In the genomic region with DNA sequence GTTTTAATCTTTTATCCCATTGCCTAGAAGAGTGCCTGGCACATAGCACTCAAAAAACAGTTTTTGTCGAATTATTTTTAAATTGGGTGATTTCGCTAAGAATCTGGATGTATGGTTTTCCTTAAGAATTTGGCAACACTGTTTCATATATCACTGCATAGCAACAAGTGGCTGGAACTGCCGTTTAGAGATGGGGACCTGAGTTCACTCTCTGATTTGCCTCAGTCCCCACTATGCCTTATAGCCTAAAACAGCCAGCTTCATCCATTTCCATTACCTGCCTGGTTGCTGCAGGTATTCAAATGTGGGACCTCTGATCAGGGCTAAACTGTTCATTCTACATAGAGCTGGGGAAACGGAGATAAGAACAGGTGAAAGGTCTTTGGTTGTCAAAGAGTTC, we compare ENCODE assay signal across 26 cellular contexts. TPM values are rescaled to one million over a fixed set of nuclear protein-coding genes. Genes with fewer than 3 reads are reported as not detected.
DNase-seq lines count a peak whose midpoint lies in the region; TF ChIP-seq lines count a peak whose summit lies in the region.
"Had no signal": no experiment of that assay in that cellular context is flagged by ENCODE, and none has a peak within 500 bp of the region (broad histone marks: within the 10 kb centered on the region; RNA-seq: fewer than 3 reads in every experiment).

No MANE protein-coding gene starts in this region.

- H3K79me2 ChIP-seq in GM23248 (ENCODE audit: insufficient read depth) (peaks cover 65% of the 10 kb centered on the region), hepatocyte (peaks cover 71% of the 10 kb centered on the region), smooth muscle cell (ENCODE audit: low read depth) (peaks cover 33% of the 10 kb centered on the region)

- no peak for TF ChIP-seq CTCF in ascending aorta (IDR thresholded peaks at IDR 0.05)
- no peak for TF ChIP-seq CTCF in hepatocyte (IDR thresholded peaks at IDR 0.05; ENCODE audit: poor library complexity)
- no peak for TF ChIP-seq CTCF in smooth muscle cell (IDR thresholded peaks at IDR 0.05; ENCODE audit: borderline replicate concordance, insufficient read depth, poor library complexity, severe bottlenecking)

- DNase-seq in GM23248 (no peak), ascending aorta (ENCODE audit: low spot score in 2 of 2) (no peak), hepatocyte (ENCODE audit: low spot score) (no peak), smooth muscle cell (lab: John Stamatoyannopoulos, UW; ENCODE audit: unreplicated experiment) (no peak), posterior vena cava (ENCODE audit: low spot score) (no peak), anterior cingulate cortex (lab: John Stamatoyannopoulos, UW) (no peak)
- DNase-seq in activated naive CD4-positive, alpha-beta T cell treated with Interleukin-2 at 50 U/mL for 16 hours: no peak
- DNase-seq: activated CD4-positive, alpha-beta T cell treated with anti-CD3 and anti-CD28 coated beads, Interleukin-2, amount 50 U/mL, for 1 hour; activated CD8-positive, alpha-beta memory T cell treated with anti-CD3 and anti-CD28 coated beads, Interleukin-2, amount 50 U/mL, for 4 hours; amniotic stem cell; central memory CD4-positive, alpha-beta T cell; dorsolateral prefrontal cortex; left cardiac atrium; MV-4-11; NCI-H187; NCI-H2227 treated with DMSO at 0.1 percent for 48 hours; NCI-H774; SHP77 treated with DMSO at 0.1 percent for 48 hours; stimulated activated CD4-positive, alpha-beta T cell treated with anti-CD3 and anti-CD28 coated beads, Interleukin-12 subunit alpha, Interleukin-12 subunit beta, amount 100 ng/mL, for 4 hours; T-cell; testis had no signal

- no peaks in the 10 kb centered on the region for H4K20me1 ChIP-seq in GM23248 (ENCODE audit: insufficient read depth)
- H4K20me1 ChIP-seq in hepatocyte (ENCODE audit: insufficient read depth, poor library complexity, severe bottlenecking): peaks cover 15% of the 10 kb centered on the region
- peaks cover 16% of the 10 kb centered on the region for H4K20me1 ChIP-seq in smooth muscle cell (ENCODE audit: low read depth)

- H3K27ac ChIP-seq in GM23248 (no peak overlapping the region), ascending aorta (no peak overlapping the region), hepatocyte (no peak overlapping the region), smooth muscle cell (ENCODE audit: low read depth) (no peak overlapping the region)
- H3K27ac ChIP-seq: KMS-11, neural progenitor cell, testis had no signal

- H3K4me3 ChIP-seq in GM23248: peak overlapping the region; percentile 87; the same call in 1 of the 2 replicates
- H3K4me3 ChIP-seq in ascending aorta: peak overlapping the region; percentile 81 to 85
- H3K4me3 ChIP-seq in hepatocyte: peak overlapping the region; percentile 95
- H3K4me3 ChIP-seq in smooth muscle cell: peak overlapping the region; percentile 95
- H3K4me3 ChIP-seq: testis had no signal

- H3K9me2 ChIP-seq in GM23248 (ENCODE audit: insufficient read depth) (no peaks in the 10 kb centered on the region), hepatocyte (replicated peaks; ENCODE audit: insufficient read depth) (no peaks in the 10 kb centered on the region)

- H2AFZ ChIP-seq in GM23248 (no peak overlapping the region), hepatocyte (no peak overlapping the region), smooth muscle cell (ENCODE audit: low read depth) (no peak overlapping the region)
- H2AFZ ChIP-seq: neural progenitor cell had no signal

- H3F3A ChIP-seq in GM23248 (ENCODE audit: insufficient read depth) (peaks cover 31% of the 10 kb centered on the region), smooth muscle cell (ENCODE audit: low read depth) (peaks cover 7% of the 10 kb centered on the region)

- in situ Hi-C loops in GM23248 (cut with MboI): no loop called here

- H3K36me3 ChIP-seq in GM23248 (ENCODE audit: low read depth) (no peaks in the 10 kb centered on the region), ascending aorta (no peaks in the 10 kb centered on the region), hepatocyte (replicated peaks; ENCODE audit: insufficient read depth, low read depth) (no peaks in the 10 kb centered on the region), smooth muscle cell (ENCODE audit: low read depth) (no peaks in the 10 kb centered on the region)
- H3K36me3 ChIP-seq: neural progenitor cell had no signal

- H3K4me2 ChIP-seq in GM23248 (ENCODE audit: unreplicated experiment): peak overlapping the region; percentile 95
- H3K4me2 ChIP-seq in hepatocyte: peak overlapping the region; percentile 94
- H3K4me2 ChIP-seq in smooth muscle cell: peak overlapping the region; percentile 88
- H3K4me2 ChIP-seq: KMS-11 had no signal

- peaks cover 28% of the 10 kb centered on the region for H3K4me1 ChIP-seq in GM23248 (ENCODE audit: insufficient read depth)
- peaks cover 10 to 25% of the 10 kb centered on the region in 2 donors for H3K4me1 ChIP-seq in ascending aorta
- H3K4me1 ChIP-seq in hepatocyte (ENCODE audit: insufficient read depth): peaks cover 14% of the 10 kb centered on the region
- peaks cover 13% of the 10 kb centered on the region for H3K4me1 ChIP-seq in smooth muscle cell (ENCODE audit: low read depth)
- H3K4me1 ChIP-seq: neural progenitor cell had no signal

- intact Hi-C loops in ascending aorta (cut with DNase I) (no loop called here), posterior vena cava (cut with DNase I) (loop anchor here in 1 of 2 donors (5.0 to 10.0 kb wide), 2 partner anchors 183 to 204 kb away; a partner anchor contains a TSS)

- H3K9ac ChIP-seq in GM23248 (no peak overlapping the region), smooth muscle cell (ENCODE audit: low read depth) (no peak overlapping the region)
- H3K9ac ChIP-seq: KMS-11, neural progenitor cell had no signal

- 75 to 81% methylated on average over 4 of the region's 4 CpGs for WGBS in GM23248 (ENCODE audit: low coverage in 1 of 2, low lambda C conversion rate in 2 of 2, missing lambda C conversion rate in 2 of 2), 2 experiments
- WGBS in hepatocyte (ENCODE audit: low lambda C conversion rate, missing lambda C conversion rate): 80% methylated on average over 4 of the region's 4 CpGs
- 94% methylated on average over 4 of the region's 4 CpGs for WGBS in smooth muscle cell (ENCODE audit: low lambda C conversion rate)

- H3K9me3 ChIP-seq in GM23248 (ENCODE audit: low read depth): no peaks in the 10 kb centered on the region
- no peaks in the 10 kb centered on the region for H3K9me3 ChIP-seq in ascending aorta
- no peaks in the 10 kb centered on the region for H3K9me3 ChIP-seq in hepatocyte (ENCODE audit: low read depth)
- no peaks in the 10 kb centered on the region for H3K9me3 ChIP-seq in smooth muscle cell (replicated peaks; ENCODE audit: low read depth)
- H3K9me3 ChIP-seq: testis had no signal

- H3K27me3 ChIP-seq in GM23248 (replicated peaks; ENCODE audit: insufficient read depth) (no peaks in the 10 kb centered on the region), ascending aorta (no peaks in the 10 kb centered on the region), hepatocyte (no peaks in the 10 kb centered on the region), smooth muscle cell (ENCODE audit: low read depth) (no peaks in the 10 kb centered on the region)
- H3K27me3 ChIP-seq: dorsolateral prefrontal cortex, testis had no signal

RNA-seq across cellular contexts. Expression of a gene that starts 1.8 kb away (rescaled TPM):
- total RNA-seq in GM23248 (2014; rRNA removed; shearing (Covaris generic)): 14.5 and 17.4 TPM in 2 replicates
- 83.0 and 92.9 TPM in 2 replicates for polyA plus RNA-seq in GM23248 (2016; fragmentation: Nextera tagmentation; extraction: Ambion mirVana)
- total RNA-seq in ascending aorta: 56.6 TPM
- 30.1 and 35.6 TPM in 2 replicates for total RNA-seq in hepatocyte
- polyA plus RNA-seq in hepatocyte: 79.7 and 89.5 TPM in 2 replicates
- total RNA-seq in smooth muscle cell: 16.1 and 19.0 TPM in 2 replicates
- polyA plus RNA-seq in smooth muscle cell: 55.8 and 57.9 TPM in 2 replicates
- total RNA-seq in posterior vena cava: 10 to 100 TPM; 56.4 to 63.2 TPM

RNA-seq across cellular contexts. Expression of a gene that starts 45.9 kb away (rescaled TPM):
- total RNA-seq in GM23248 (2014; rRNA removed; shearing (Covaris generic)): 5.0 and 6.4 TPM in 2 replicates
- polyA plus RNA-seq in GM23248 (2016; fragmentation: Nextera tagmentation; extraction: Ambion mirVana) (5.1 and 5.6 TPM in 2 replicates), hepatocyte (0.66 and 0.85 TPM in 2 replicates), smooth muscle cell (0.78 and 1.6 TPM in 2 replicates)
- total RNA-seq in ascending aorta (6.7 TPM), hepatocyte (4.0 and 4.1 TPM in 2 replicates), smooth muscle cell (3.0 and 5.2 TPM in 2 replicates), posterior vena cava (1 to 10 TPM; 4.5 to 4.9 TPM)

RNA-seq across cellular contexts. Expression of a gene that starts 46.3 kb away (rescaled TPM):
- not detected in 2 replicates for total RNA-seq in GM23248 (2014; rRNA removed; shearing (Covaris generic))
- polyA plus RNA-seq in GM23248 (2016; fragmentation: Nextera tagmentation; extraction: Ambion mirVana): not detected in 2 replicates
- not detected for total RNA-seq in ascending aorta
- total RNA-seq in hepatocyte: not detected in 2 replicates
- not detected in 2 replicates for polyA plus RNA-seq in hepatocyte
- total RNA-seq in smooth muscle cell: not detected in 2 replicates
- polyA plus RNA-seq in smooth muscle cell: 0.82 TPM in 1 of 2 replicates, not detected in the other
- not detected for total RNA-seq in posterior vena cava
- total RNA-seq: activated T-helper 2 cell treated with anti-CD3 and anti-CD28 coated beads, Interferon-gamma antibody, Interleukin-2, Interleukin-4, amounts not matched to agents 10 μg/mL and 5 μg/mL and 100 μg/mL, durations not matched to agents 14 hours and 24 hours and 36 hours; left cardiac atrium; mesothelial cell of epicardium; OCI-LY7; T-cell had no signal
